Comparison of ENCODE assay signal across 9 cellular contexts in the genomic region with DNA sequence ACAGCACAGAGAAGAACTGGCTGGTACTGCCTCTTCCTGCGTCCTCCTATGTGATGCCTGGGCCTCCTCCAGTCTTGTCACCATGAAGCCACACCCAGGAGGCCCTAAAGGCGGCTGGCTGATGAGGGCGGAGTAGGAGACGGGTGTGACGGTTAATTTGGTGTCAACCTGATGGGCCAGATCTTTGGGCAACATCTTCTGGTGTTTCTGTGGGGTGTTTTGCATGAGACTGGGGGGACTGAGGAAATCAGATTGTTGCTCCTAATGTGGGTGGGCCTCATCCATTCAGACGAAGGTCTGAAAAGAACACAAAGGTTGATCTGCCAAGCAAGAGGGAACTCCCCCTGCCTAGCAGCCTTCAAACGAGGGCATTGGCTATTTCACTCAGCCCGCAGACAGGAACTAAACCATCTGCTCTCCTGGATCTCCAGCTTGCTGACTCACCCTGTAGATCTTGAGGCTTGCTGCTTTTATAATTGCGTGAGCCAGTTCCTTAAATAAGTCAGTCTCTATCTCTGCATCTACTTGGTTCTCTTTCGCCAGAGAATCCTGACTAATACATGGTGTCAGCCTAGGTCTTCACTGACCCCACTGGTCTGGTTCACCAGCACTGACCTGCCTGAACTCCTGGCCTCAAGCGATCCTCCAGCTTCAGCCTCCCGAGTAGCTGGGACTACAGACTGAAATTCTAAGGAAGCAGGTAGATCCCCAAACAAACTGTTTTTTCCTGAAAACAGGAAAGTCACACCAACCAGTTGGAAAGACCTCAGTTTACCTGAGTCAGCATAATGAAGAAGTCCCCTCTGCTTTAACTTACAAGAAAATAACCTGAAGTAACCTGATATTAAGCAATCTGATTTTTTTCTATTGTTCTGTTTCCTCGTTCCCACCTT. TPM values are rescaled to one million over a fixed set of nuclear protein-coding genes. Genes with fewer than 3 reads are reported as not detected.
DNase-seq lines count a peak whose midpoint lies in the region; ATAC-seq and TF ChIP-seq lines count a peak whose summit lies in the region.
"Had no signal": no experiment of that assay in that cellular context is flagged by ENCODE, and none has a peak within 500 bp of the region (broad histone marks: within the 10 kb centered on the region; RNA-seq: fewer than 3 reads in every experiment).

No MANE protein-coding gene starts in this region.

- no peaks in the 10 kb centered on the region for H3K36me3 Mint-ChIP-seq in natural killer cell

- H3K4me1 ChIP-seq in Loucy (ENCODE audit: insufficient read depth, low read length, poor library complexity, severe bottlenecking): peaks cover 4% of the 10 kb centered on the region

- no peaks in the 10 kb centered on the region for H3K36me3 ChIP-seq in Loucy (ENCODE audit: insufficient read depth, low read length)

- H3K27me3 ChIP-seq in Loucy (ENCODE audit: insufficient read depth, low read length, poor library complexity, severe bottlenecking): no peaks in the 10 kb centered on the region

- intact Hi-C loops in natural killer cell (cut with micrococcal nuclease): no loop called here

- ATAC-seq in natural killer cell (peak; percentile 55 to 80 (median 60)), HG02623 (IDR thresholded peaks at IDR 0.05; ENCODE audit: unreplicated experiment) (no peak), HG03521 (IDR thresholded peaks at IDR 0.05; ENCODE audit: unreplicated experiment) (no peak)

- peak overlapping the region; percentile 67 for H2AFZ ChIP-seq in Loucy (ENCODE audit: low read length)

- no peak overlapping the region; the same call in 1 of the 2 replicates for H3K4me3 ChIP-seq in GM12864 (ENCODE audit: low read depth, low read length)
- no peak overlapping the region for H3K4me3 ChIP-seq in Loucy (ENCODE audit: low read length, poor library complexity, severe bottlenecking)
- H3K4me3 ChIP-seq: coronary artery had no signal

- peaks cover 2% of the 10 kb centered on the region in 2 donors for H3K27me3 Mint-ChIP-seq in natural killer cell (ENCODE audit: low read depth in 2 of 2)

- no peaks in the 10 kb centered on the region for H3K9me2 ChIP-seq in Loucy (replicated peaks; ENCODE audit: low read depth, low read length)

- no peaks in the 10 kb centered on the region for H3K4me1 Mint-ChIP-seq in natural killer cell

- no peak overlapping the region for H3K4me2 ChIP-seq in Loucy (ENCODE audit: low read depth, low read length, poor library complexity, severe bottlenecking)

- H3F3A ChIP-seq in Loucy (ENCODE audit: low read depth): no peaks in the 10 kb centered on the region

- H3K27ac Mint-ChIP-seq in natural killer cell: no peak overlapping the region

- no peaks in the 10 kb centered on the region for H3K79me2 ChIP-seq in Loucy (ENCODE audit: insufficient read depth, low read length)

- no peaks in the 10 kb centered on the region for H3K9me3 Mint-ChIP-seq in natural killer cell

- no peak overlapping the region for H3K9ac ChIP-seq in Loucy (ENCODE audit: low read depth, low read length, poor library complexity, severe bottlenecking)

- TF ChIP-seq CTCF in GM12864 (IDR thresholded peaks at IDR 0.05; ENCODE audit: low read depth, low read length, missing control alignments): no peak
- TF ChIP-seq CTCF in Loucy (conservative IDR thresholded peaks at IDR 0.05; ENCODE audit: low read length): no peak
- TF ChIP-seq CTCF in natural killer cell (IDR thresholded peaks at IDR 0.05): no peak

- no peaks in the 10 kb centered on the region for H4K20me1 ChIP-seq in Loucy (ENCODE audit: insufficient read depth, low read length, poor library complexity, severe bottlenecking)

- DNase-seq in GM12864 (ENCODE audit: low read depth) (peak; percentile 63), natural killer cell (no peak), dermis blood vessel endothelial cell (no peak), DMS153 (lab: John Stamatoyannopoulos, UW) (no peak)
- peak; percentile 15 for DNase-seq in activated effector memory CD4-positive, alpha-beta T cell treated with Interleukin-2 at 50 U/mL for 16 hours

- H3K4me3 Mint-ChIP-seq in natural killer cell: no peak overlapping the region

- H3K9me3 ChIP-seq in Loucy (ENCODE audit: insufficient read depth, low read depth, low read length): no peaks in the 10 kb centered on the region

RNA-seq across cellular contexts. Expression of gene ZFP62, which starts 12.8 kb away (rescaled TPM):
- total RNA-seq in natural killer cell (10 to 100 TPM; 16.6 to 21.0 (median 20.3) TPM), dermis blood vessel endothelial cell (21.5 and 23.1 TPM in 2 replicates)

RNA-seq across cellular contexts. Expression of gene BTNL8, which starts 25.1 kb away (rescaled TPM):
- under 1 TPM in 1 of 3 donors, not detected in 2; 0.75 TPM for total RNA-seq in natural killer cell
- 0.17 and 0.19 TPM in 2 replicates for total RNA-seq in dermis blood vessel endothelial cell

Comparison
In these comparisons a context has a peak if more than half of its experiments do, and no peak if none do; other contexts are left out.
1. DNase-seq: peak in GM12864 (single experiment) and activated effector memory CD4-positive, alpha-beta T cell treated with Interleukin-2 at 50 U/mL for 16 hours (single experiment); none in natural killer cell (single experiment), dermis blood vessel endothelial cell (single experiment) and DMS153 (single experiment).
2. ATAC-seq: peak in natural killer cell (3 of 3); none in HG02623 (single experiment) and HG03521 (single experiment).